In genomic region chr2:174436351-174436750, GRCh38 we compare ENCODE assay signal across 17 cellular contexts.
"Had no signal": no experiment of that assay in that cellular context is flagged by ENCODE, and none has a peak within 500 bp of the region (broad histone marks: within the 10 kb centered on the region; RNA-seq: fewer than 3 reads in every experiment).

No MANE protein-coding gene starts in this region.

- H3K4me1 ChIP-seq: breast epithelium, prostate gland, right lobe of liver, thyroid gland had no signal

- H3K27me3 Mint-ChIP-seq: activated CD4-positive, alpha-beta T cell treated with anti-CD3 and anti-CD28 coated beads, Interleukin-2, amount 10 ng/mL, durations not matched to agents 24 days and 14 days; activated naive CD8-positive, alpha-beta T cell; natural killer cell treated with Interleukin-12 subunit alpha and Interleukin-12 subunit beta and Interleukin-15 and Interleukin-18, amount 100 ng/mL, for 72 hours had no signal

- H3K27ac Mint-ChIP-seq: activated CD4-positive, alpha-beta T cell treated with anti-CD3 and anti-CD28 coated beads, Interleukin-2, amount 10 ng/mL, durations not matched to agents 24 days and 14 days; activated naive CD8-positive, alpha-beta T cell; activated T-cell treated with anti-CD3 and anti-CD28 coated beads, Interleukin-2, amount 50 U/mL, for 72 hours; natural killer cell treated with Interleukin-12 subunit alpha and Interleukin-12 subunit beta and Interleukin-15 and Interleukin-18, amount 100 ng/mL, for 72 hours had no signal

- H3K9me3 Mint-ChIP-seq: activated CD4-positive, alpha-beta T cell treated with anti-CD3 and anti-CD28 coated beads, Interleukin-2, amount 10 ng/mL, durations not matched to agents 24 days and 14 days; activated T-cell treated with anti-CD3 and anti-CD28 coated beads, Interleukin-2, amount 50 U/mL, for 72 hours; natural killer cell treated with Interleukin-12 subunit alpha and Interleukin-12 subunit beta and Interleukin-15 and Interleukin-18, amount 100 ng/mL, for 72 hours had no signal

- DNase-seq: activated CD4-positive, alpha-beta T cell treated with anti-CD3 and anti-CD28 coated beads, Interleukin-2, amount 10 ng/mL, durations not matched to agents 24 days and 14 days; activated CD4-positive, CD25-positive, alpha-beta regulatory T cell; activated CD8-positive, alpha-beta memory T cell treated with anti-CD3 and anti-CD28 coated beads, Interleukin-2, amount 50 U/mL, for 48 hours; activated gamma-delta T cell treated with Interleukin-2 at 50 U/mL for 16 hours; activated T-cell treated with anti-CD3 and anti-CD28 coated beads, Interleukin-2, amount 50 U/mL, for 72 hours; effector CD4-positive, alpha-beta T cell; gastrocnemius medialis; heart right ventricle; left ventricle myocardium inferior; mesenchymal stem cell; occipital lobe; right lobe of liver; thyroid gland had no signal

- H3K27ac ChIP-seq: breast epithelium, gastrocnemius medialis, heart right ventricle, left ventricle myocardium inferior, prostate gland, right lobe of liver, thyroid gland had no signal

- H3K4me3 Mint-ChIP-seq: activated CD4-positive, alpha-beta T cell treated with anti-CD3 and anti-CD28 coated beads, Interleukin-2, amount 10 ng/mL, durations not matched to agents 24 days and 14 days; activated naive CD8-positive, alpha-beta T cell; activated T-cell treated with anti-CD3 and anti-CD28 coated beads, Interleukin-2, amount 50 U/mL, for 72 hours; natural killer cell treated with Interleukin-12 subunit alpha and Interleukin-12 subunit beta and Interleukin-15 and Interleukin-18, amount 100 ng/mL, for 72 hours had no signal

- H3K4me3 ChIP-seq: breast epithelium, gastrocnemius medialis, heart right ventricle, left ventricle myocardium inferior, prostate gland, right lobe of liver, thyroid gland had no signal

- ATAC-seq: activated T-cell treated with anti-CD3 and anti-CD28 coated beads, Interleukin-2, amount 50 U/mL, for 72 hours; gastrocnemius medialis; heart right ventricle; natural killer cell treated with Interleukin-12 subunit alpha and Interleukin-12 subunit beta and Interleukin-15 and Interleukin-18, amount 100 ng/mL, for 72 hours; right lobe of liver had no signal

- H3K36me3 Mint-ChIP-seq: natural killer cell treated with Interleukin-12 subunit alpha and Interleukin-12 subunit beta and Interleukin-15 and Interleukin-18, amount 100 ng/mL, for 72 hours had no signal

- H3K36me3 ChIP-seq: breast epithelium, prostate gland, right lobe of liver, thyroid gland had no signal

- H3K4me1 Mint-ChIP-seq: activated CD4-positive, alpha-beta T cell treated with anti-CD3 and anti-CD28 coated beads, Interleukin-2, amount 10 ng/mL, durations not matched to agents 24 days and 14 days had no signal

- H3K9me3 ChIP-seq: breast epithelium, gastrocnemius medialis, heart right ventricle, left ventricle myocardium inferior, prostate gland, right lobe of liver, thyroid gland had no signal

- H3K27me3 ChIP-seq: breast epithelium, gastrocnemius medialis, heart right ventricle, right lobe of liver, thyroid gland had no signal
